Comparison of ENCODE assay signal across 29 cellular contexts in the genomic region with DNA sequence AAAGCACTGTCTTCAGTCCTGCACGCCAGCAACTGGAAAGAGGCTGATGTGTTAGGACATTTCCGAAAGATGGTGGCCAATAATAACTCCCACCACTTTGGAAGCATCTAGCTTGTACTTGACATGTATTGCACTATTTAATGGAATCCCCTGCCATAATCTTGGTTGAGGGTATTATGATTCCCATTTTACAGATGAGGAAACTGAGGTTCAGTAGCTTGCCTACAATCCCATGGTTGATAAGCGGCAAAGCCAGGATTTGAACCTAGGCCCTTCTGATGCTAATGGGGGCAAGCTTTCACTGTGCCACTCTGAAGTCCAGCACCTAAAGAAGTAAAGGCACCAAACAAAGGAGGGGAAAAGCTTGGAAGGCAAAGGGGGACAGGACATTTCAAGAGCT. TPM values are rescaled to one million over a fixed set of nuclear protein-coding genes. Genes with fewer than 3 reads are reported as not detected.
DNase-seq lines count a peak whose midpoint lies in the region; ATAC-seq, FAIRE-seq and TF ChIP-seq lines count a peak whose summit lies in the region.
"Had no signal": no experiment of that assay in that cellular context is flagged by ENCODE, and none has a peak within 500 bp of the region (broad histone marks: within the 10 kb centered on the region; RNA-seq: fewer than 3 reads in every experiment).

No MANE protein-coding gene starts in this region.

- intact Hi-C loops in HepG2 (cut with micrococcal nuclease; ENCODE audit: unreplicated experiment) (no loop called here), posterior vena cava (cut with DNase I) (no loop called here), A673 (cut with micrococcal nuclease; ENCODE audit: unreplicated experiment) (no loop called here)

- H3K9me3 ChIP-seq in HepG2 (ENCODE audit: low read length) (no peaks in the 10 kb centered on the region), A673 (ENCODE audit: low read depth, low read length, poor library complexity, severe bottlenecking) (peaks cover 9% of the 10 kb centered on the region)
- H3K9me3 ChIP-seq: BE2C, Caco-2 had no signal

- TF ChIP-seq EP300 in HepG2 (IDR thresholded peaks at IDR 0.05; ENCODE audit: low read depth in 2 of 2, low read length in 2 of 2) (no peak), HepG2 (CRISPR knock-in tag; IDR thresholded peaks at IDR 0.05; ENCODE audit: borderline replicate concordance) (no peak)

- CTCF ChIA-PET in activated CD8-positive, alpha-beta memory T cell treated with anti-CD3 and anti-CD28 coated beads, Interleukin-2, amount 10 ng/mL, durations not matched to agents 7 days and 5 days (lab: Charles Lee), result no interaction called here
- CTCF ChIA-PET in HepG2 (lab: Yijun Ruan, JAX; ENCODE audit: low intra/inter-chr PET ratio, low total read pairs) (no interaction called here), A673 (lab: Charles Lee) (no interaction called here)

- H3K4me3 Mint-ChIP-seq in activated CD8-positive, alpha-beta memory T cell treated with anti-CD3 and anti-CD28 coated beads, Interleukin-2, amount 10 ng/mL, durations not matched to agents 7 days and 5 days, result no peak overlapping the region
- H3K4me3 Mint-ChIP-seq: CD4-positive, alpha-beta T cell; CD8-positive, alpha-beta T cell had no signal

- DNase-seq in activated CD8-positive, alpha-beta memory T cell treated with anti-CD3 and anti-CD28 coated beads, Interleukin-2, amount 10 ng/mL, durations not matched to agents 7 days and 5 days, result peak; percentile 21
- no peak for DNase-seq in activated CD8-positive, alpha-beta memory T cell treated with anti-CD3 and anti-CD28 coated beads, Interleukin-2, amount 50 U/mL, for 4 hours
- DNase-seq in D341Med (ENCODE audit: low spot score) (peak; percentile 4), HepG2 (ENCODE audit: low spot score) (no peak), posterior vena cava (ENCODE audit: low spot score) (peak; percentile 25), AG08396 (ENCODE audit: low spot score) (no peak), A673 (ENCODE audit: low spot score) (no peak), left lobe of liver (ENCODE audit: low spot score) (no peak)
- DNase-seq: 8988T; Caco-2; Calu3; CD4-positive, alpha-beta T cell; CD8-positive, alpha-beta T cell; DMS 273 treated with DMSO at 0.1 percent for 48 hours; DMS153; DMS53; DMS79; DND-41; EL; GDM1 had no signal

- POLR2A ChIA-PET in HepG2 (lab: Yijun Ruan, JAX), result interaction anchor here (0.7 kb wide), 1 partner anchor 626 kb away, joined by 3 read pairs; no protein-coding TSS in a partner anchor
- POLR2A ChIA-PET in A673 (lab: Charles Lee; ENCODE audit: low non-redundant PET), result no interaction called here

- H3K27me3 Mint-ChIP-seq in activated CD8-positive, alpha-beta memory T cell treated with anti-CD3 and anti-CD28 coated beads, Interleukin-2, amount 10 ng/mL, durations not matched to agents 7 days and 5 days, result peaks cover 10% of the 10 kb centered on the region

- no peak overlapping the region for H2AFZ ChIP-seq in HepG2 (ENCODE audit: low read length)

- no peaks in the 10 kb centered on the region for H4K20me1 ChIP-seq in HepG2 (ENCODE audit: insufficient read depth, low read length)
- H4K20me1 ChIP-seq: BLaER1 had no signal

- WGBS in HepG2 (ENCODE audit: low lambda C conversion rate), result 45% methylated on average over 3 of the region's 3 CpGs

- no peaks in the 10 kb centered on the region for H3K4me1 Mint-ChIP-seq in activated CD8-positive, alpha-beta memory T cell treated with anti-CD3 and anti-CD28 coated beads, Interleukin-2, amount 10 ng/mL, durations not matched to agents 7 days and 5 days

- TF ChIP-seq RAD21 in HepG2 (CRISPR knock-in tag; IDR thresholded peaks at IDR 0.05), result no peak

- TF ChIP-seq CTCF in HepG2 (CRISPR knock-in tag; IDR thresholded peaks at IDR 0.05) (no peak), A673 (conservative IDR thresholded peaks at IDR 0.05; ENCODE audit: low read depth, low read length) (no peak)

- peaks cover 6 to 24% of the 10 kb centered on the region in 2 experiments; a peak in 4 of 5 replicates for H3K27me3 ChIP-seq in HepG2 (ENCODE audit: control insufficient read depth in 1 of 2, insufficient read depth in 2 of 2, low read length in 2 of 2)
- no peaks in the 10 kb centered on the region for H3K27me3 ChIP-seq in A673 (replicated peaks; ENCODE audit: insufficient read depth, low read depth, low read length, poor library complexity)
- H3K27me3 ChIP-seq: BE2C, BLaER1 had no signal

- H3K27ac ChIP-seq in HepG2 (ENCODE audit: extremely low read length, insufficient read depth, low read length) (no peak overlapping the region), A673 (ENCODE audit: low read depth, low read length, poor library complexity, severe bottlenecking) (no peak overlapping the region)
- H3K27ac ChIP-seq: BLaER1, C4-2B had no signal

- no peak overlapping the region for H3K27ac Mint-ChIP-seq in activated CD8-positive, alpha-beta memory T cell treated with anti-CD3 and anti-CD28 coated beads, Interleukin-2, amount 10 ng/mL, durations not matched to agents 7 days and 5 days
- H3K27ac Mint-ChIP-seq: CD4-positive, alpha-beta T cell; CD8-positive, alpha-beta T cell had no signal

- H3K4me3 ChIP-seq in HepG2 (replicated peaks in 1 of 3; ENCODE audit: insufficient read depth in 1 of 3, low read depth in 2 of 3, low read length in 3 of 3), result no peak overlapping the region
- no peak overlapping the region for H3K4me3 ChIP-seq in A673 (ENCODE audit: low read depth, low read length, poor library complexity, severe bottlenecking)
- H3K4me3 ChIP-seq: BLaER1, GM12878 had no signal

- BruUV-seq in HepG2 (replicated peaks; lab: Mats Ljungman, UMichigan), result no TSS peak
- no TSS peak for BruUV-seq in A673 (replicated peaks; lab: Mats Ljungman, UMichigan)

- H3K9me3 Mint-ChIP-seq in activated CD8-positive, alpha-beta memory T cell treated with anti-CD3 and anti-CD28 coated beads, Interleukin-2, amount 10 ng/mL, durations not matched to agents 7 days and 5 days (ENCODE audit: low read depth), result no peaks in the 10 kb centered on the region
- H3K9me3 Mint-ChIP-seq: CD4-positive, alpha-beta T cell had no signal

- TF ChIP-seq POLR2A in HepG2 (IDR thresholded peaks at IDR 0.05; ENCODE audit: insufficient read depth in 1 of 2, low read depth in 2 of 2, low read length in 2 of 2), result no peak

- no peaks in the 10 kb centered on the region for H3K36me3 Mint-ChIP-seq in activated CD8-positive, alpha-beta memory T cell treated with anti-CD3 and anti-CD28 coated beads, Interleukin-2, amount 10 ng/mL, durations not matched to agents 7 days and 5 days
- H3K36me3 Mint-ChIP-seq: CD8-positive, alpha-beta T cell had no signal

- no peak for ATAC-seq in activated CD8-positive, alpha-beta memory T cell treated with anti-CD3 and anti-CD28 coated beads, Interleukin-2, amount 10 ng/mL, durations not matched to agents 7 days and 5 days
- ATAC-seq in HepG2 (no peak), left lobe of liver (no peak)
- ATAC-seq: CD8-positive, alpha-beta T cell; GM12878 had no signal

- no peaks in the 10 kb centered on the region for H3K4me1 ChIP-seq in HepG2 (ENCODE audit: insufficient read depth, low read length)
- no peaks in the 10 kb centered on the region for H3K4me1 ChIP-seq in A673 (ENCODE audit: insufficient read depth, low read length, poor library complexity, severe bottlenecking)
- H3K4me1 ChIP-seq: Caco-2 had no signal

- no peaks in the 10 kb centered on the region for H3K79me2 ChIP-seq in HepG2 (ENCODE audit: insufficient read depth, low read length)

- FAIRE-seq in HepG2 (lab: Jason Lieb, UNC), result no peak
- FAIRE-seq: A204.1, GM12878, GM12892, GM18507 had no signal

- no peaks in the 10 kb centered on the region for H3K36me3 ChIP-seq in HepG2 (replicated peaks in 1 of 2; ENCODE audit: control insufficient read depth in 1 of 2, insufficient read depth in 2 of 2, low read length in 2 of 2)
- no peaks in the 10 kb centered on the region for H3K36me3 ChIP-seq in A673 (ENCODE audit: insufficient read depth, low read length, poor library complexity, severe bottlenecking)
- H3K36me3 ChIP-seq: BE2C, BLaER1 had no signal

- in situ Hi-C loops in HepG2 (cut with HindIII; ENCODE audit: extremely low pct_ligation_motif_present, low pct_unique_long_range_greater_than_20kb), result no loop called here

- no peak overlapping the region for H3K9ac ChIP-seq in HepG2 (ENCODE audit: insufficient read depth, low read depth, low read length)
- H3K9ac ChIP-seq: BLaER1 had no signal

- no peak overlapping the region for H3K4me2 ChIP-seq in HepG2 (ENCODE audit: low read depth, low read length)
- H3K4me2 ChIP-seq: BLaER1 had no signal

RNA-seq across cellular contexts. Expression of a gene that starts 8.0 kb away (rescaled TPM):
- not detected for total RNA-seq in activated CD8-positive, alpha-beta memory T cell treated with anti-CD3 and anti-CD28 coated beads, Interleukin-2, amount 10 ng/mL, durations not matched to agents 7 days and 5 days
- not detected in 2 replicates for total RNA-seq in HepG2 (2016; rRNA removed; fragmentation: Illumina TruSeq; extraction: Trizol)
- total RNA-seq in HepG2 (2016; cell fraction: cytosol; rRNA removed; fragmentation: Illumina TruSeq; extraction: Trizol; ENCODE audit: low read depth), result not detected in 2 replicates
- total RNA-seq in HepG2 (2016; cell fraction: insoluble cytoplasmic fraction; rRNA removed; fragmentation: Illumina TruSeq; extraction: Trizol), result not detected in 2 replicates
- not detected in 2 replicates for total RNA-seq in HepG2 (2016; cell fraction: membrane; rRNA removed; fragmentation: Illumina TruSeq; extraction: Trizol)
- total RNA-seq in HepG2 (2016; cell fraction: nucleus; rRNA removed; fragmentation: Illumina TruSeq; extraction: Trizol), result not detected in 2 replicates
- not detected in 2 replicates for polyA plus RNA-seq in HepG2 (2011; rRNA removed)
- polyA plus RNA-seq in HepG2 (2011; cell fraction: cytosol; rRNA removed), result not detected in 2 replicates
- polyA plus RNA-seq in HepG2 (2011; cell fraction: nucleus; rRNA removed), result not detected in 2 replicates
- not detected in 2 replicates for polyA plus RNA-seq in HepG2 (2012)
- polyA plus RNA-seq in HepG2 (2016; cell fraction: cytosol; fragmentation: Illumina TruSeq; extraction: Trizol; ENCODE audit: low read depth), result not detected in 2 replicates
- not detected in 2 replicates for polyA plus RNA-seq in HepG2 (2016; cell fraction: insoluble cytoplasmic fraction; fragmentation: Illumina TruSeq; extraction: Trizol; ENCODE audit: low read depth)
- polyA plus RNA-seq in HepG2 (2016; cell fraction: membrane; fragmentation: Illumina TruSeq; extraction: Trizol; ENCODE audit: low read depth), result not detected in 2 replicates
- polyA plus RNA-seq in HepG2 (2016; cell fraction: nucleus; fragmentation: Illumina TruSeq; extraction: Trizol; ENCODE audit: insufficient read depth, low read depth), result not detected in 2 replicates
- not detected in 2 replicates for polyA minus RNA-seq in HepG2 (2011; rRNA and poly(A)+ RNA removed; ENCODE audit: low replicate concordance)
- polyA minus RNA-seq in HepG2 (2011; cell fraction: cytosol; rRNA and poly(A)+ RNA removed), result not detected in 2 replicates
- not detected in 2 replicates for polyA minus RNA-seq in HepG2 (2011; cell fraction: nucleus; rRNA and poly(A)+ RNA removed)
- total RNA-seq in posterior vena cava, result not detected
- total RNA-seq in A673 (2021), result 0.88 and 3.1 TPM in 2 replicates
- not detected for total RNA-seq in left lobe of liver
- total RNA-seq: Caco-2; Calu3; CD4-positive, alpha-beta T cell; CD8-positive, alpha-beta T cell; Daoy; G401; GM12878 had no signal
- polyA plus RNA-seq: GM12878 had no signal

Comparison
In these comparisons a context has a peak if more than half of its experiments do, and no peak if none do; other contexts are left out.
1. DNase-seq: peak in activated CD8-positive, alpha-beta memory T cell treated with anti-CD3 and anti-CD28 coated beads, Interleukin-2, amount 10 ng/mL, durations not matched to agents 7 days and 5 days (single experiment), D341Med (single experiment) and posterior vena cava (single experiment); none in activated CD8-positive, alpha-beta memory T cell treated with anti-CD3 and anti-CD28 coated beads, Interleukin-2, amount 50 U/mL, for 4 hours (single experiment), HepG2 (single experiment), AG08396 (single experiment), A673 (single experiment) and left lobe of liver (single experiment).